2 cellular contexts compared by ENCODE assay signal in genomic region chr6:116370328-116370716, GRCh38.
TF ChIP-seq lines count a peak whose summit lies in the region.

No MANE protein-coding gene starts in this region.

TF ChIP-seq in GM12878, 131 proteins besides CTCF, POLR2A, EP300 and RAD21:
- TF ChIP-seq ZNF24 (IDR thresholded peaks at IDR 0.05) (no peak), TCF12 (IDR thresholded peaks at IDR 0.05; ENCODE audit: low read depth, low read length) (0 out of 2 replicates have a peak, but pooled peaks have one; percentile 28), EGR1 (IDR thresholded peaks at IDR 0.05; ENCODE audit: borderline replicate concordance in 1 of 2, low read depth in 2 of 2, low read length in 2 of 2) (no peak), JUNB (IDR thresholded peaks at IDR 0.05) (no peak), HCFC1 (IDR thresholded peaks at IDR 0.05; ENCODE audit: low read length) (no peak), NBN (IDR thresholded peaks at IDR 0.05) (no peak), STAT3 (IDR thresholded peaks at IDR 0.05; ENCODE audit: low read depth, low read length) (peak; percentile 10; the same call in 1 of the 2 replicates), NR2F1 (conservative IDR thresholded peaks at IDR 0.05) (no peak), RUNX3 (IDR thresholded peaks at IDR 0.05; ENCODE audit: low read length) (no peak), CREB1 (IDR thresholded peaks at IDR 0.05; ENCODE audit: low read depth) (no peak; the same call in 1 of the 2 replicates)
- TF ChIP-seq, protein P1, sequence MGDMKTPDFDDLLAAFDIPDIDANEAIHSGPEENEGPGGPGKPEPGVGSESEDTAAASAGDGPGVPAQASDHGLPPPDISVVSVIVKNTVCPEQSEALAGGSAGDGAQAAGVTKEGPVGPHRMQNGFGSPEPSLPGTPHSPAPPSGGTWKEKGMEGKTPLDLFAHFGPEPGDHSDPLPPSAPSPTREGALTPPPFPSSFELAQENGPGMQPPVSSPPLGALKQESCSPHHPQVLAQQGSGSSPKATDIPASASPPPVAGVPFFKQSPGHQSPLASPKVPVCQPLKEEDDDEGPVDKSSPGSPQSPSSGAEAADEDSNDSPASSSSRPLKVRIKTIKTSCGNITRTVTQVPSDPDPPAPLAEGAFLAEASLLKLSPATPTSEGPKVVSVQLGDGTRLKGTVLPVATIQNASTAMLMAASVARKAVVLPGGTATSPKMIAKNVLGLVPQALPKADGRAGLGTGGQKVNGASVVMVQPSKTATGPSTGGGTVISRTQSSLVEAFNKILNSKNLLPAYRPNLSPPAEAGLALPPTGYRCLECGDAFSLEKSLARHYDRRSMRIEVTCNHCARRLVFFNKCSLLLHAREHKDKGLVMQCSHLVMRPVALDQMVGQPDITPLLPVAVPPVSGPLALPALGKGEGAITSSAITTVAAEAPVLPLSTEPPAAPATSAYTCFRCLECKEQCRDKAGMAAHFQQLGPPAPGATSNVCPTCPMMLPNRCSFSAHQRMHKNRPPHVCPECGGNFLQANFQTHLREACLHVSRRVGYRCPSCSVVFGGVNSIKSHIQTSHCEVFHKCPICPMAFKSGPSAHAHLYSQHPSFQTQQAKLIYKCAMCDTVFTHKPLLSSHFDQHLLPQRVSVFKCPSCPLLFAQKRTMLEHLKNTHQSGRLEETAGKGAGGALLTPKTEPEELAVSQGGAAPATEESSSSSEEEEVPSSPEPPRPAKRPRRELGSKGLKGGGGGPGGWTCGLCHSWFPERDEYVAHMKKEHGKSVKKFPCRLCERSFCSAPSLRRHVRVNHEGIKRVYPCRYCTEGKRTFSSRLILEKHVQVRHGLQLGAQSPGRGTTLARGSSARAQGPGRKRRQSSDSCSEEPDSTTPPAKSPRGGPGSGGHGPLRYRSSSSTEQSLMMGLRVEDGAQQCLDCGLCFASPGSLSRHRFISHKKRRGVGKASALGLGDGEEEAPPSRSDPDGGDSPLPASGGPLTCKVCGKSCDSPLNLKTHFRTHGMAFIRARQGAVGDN (IDR thresholded peaks at IDR 0.05) = no peak
- TF ChIP-seq, protein P2, sequence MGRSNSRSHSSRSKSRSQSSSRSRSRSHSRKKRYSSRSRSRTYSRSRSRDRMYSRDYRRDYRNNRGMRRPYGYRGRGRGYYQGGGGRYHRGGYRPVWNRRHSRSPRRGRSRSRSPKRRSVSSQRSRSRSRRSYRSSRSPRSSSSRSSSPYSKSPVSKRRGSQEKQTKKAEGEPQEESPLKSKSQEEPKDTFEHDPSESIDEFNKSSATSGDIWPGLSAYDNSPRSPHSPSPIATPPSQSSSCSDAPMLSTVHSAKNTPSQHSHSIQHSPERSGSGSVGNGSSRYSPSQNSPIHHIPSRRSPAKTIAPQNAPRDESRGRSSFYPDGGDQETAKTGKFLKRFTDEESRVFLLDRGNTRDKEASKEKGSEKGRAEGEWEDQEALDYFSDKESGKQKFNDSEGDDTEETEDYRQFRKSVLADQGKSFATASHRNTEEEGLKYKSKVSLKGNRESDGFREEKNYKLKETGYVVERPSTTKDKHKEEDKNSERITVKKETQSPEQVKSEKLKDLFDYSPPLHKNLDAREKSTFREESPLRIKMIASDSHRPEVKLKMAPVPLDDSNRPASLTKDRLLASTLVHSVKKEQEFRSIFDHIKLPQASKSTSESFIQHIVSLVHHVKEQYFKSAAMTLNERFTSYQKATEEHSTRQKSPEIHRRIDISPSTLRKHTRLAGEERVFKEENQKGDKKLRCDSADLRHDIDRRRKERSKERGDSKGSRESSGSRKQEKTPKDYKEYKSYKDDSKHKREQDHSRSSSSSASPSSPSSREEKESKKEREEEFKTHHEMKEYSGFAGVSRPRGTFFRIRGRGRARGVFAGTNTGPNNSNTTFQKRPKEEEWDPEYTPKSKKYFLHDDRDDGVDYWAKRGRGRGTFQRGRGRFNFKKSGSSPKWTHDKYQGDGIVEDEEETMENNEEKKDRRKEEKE (IDR thresholded peaks at IDR 0.05) = no peak
- TF ChIP-seq, protein P3, sequence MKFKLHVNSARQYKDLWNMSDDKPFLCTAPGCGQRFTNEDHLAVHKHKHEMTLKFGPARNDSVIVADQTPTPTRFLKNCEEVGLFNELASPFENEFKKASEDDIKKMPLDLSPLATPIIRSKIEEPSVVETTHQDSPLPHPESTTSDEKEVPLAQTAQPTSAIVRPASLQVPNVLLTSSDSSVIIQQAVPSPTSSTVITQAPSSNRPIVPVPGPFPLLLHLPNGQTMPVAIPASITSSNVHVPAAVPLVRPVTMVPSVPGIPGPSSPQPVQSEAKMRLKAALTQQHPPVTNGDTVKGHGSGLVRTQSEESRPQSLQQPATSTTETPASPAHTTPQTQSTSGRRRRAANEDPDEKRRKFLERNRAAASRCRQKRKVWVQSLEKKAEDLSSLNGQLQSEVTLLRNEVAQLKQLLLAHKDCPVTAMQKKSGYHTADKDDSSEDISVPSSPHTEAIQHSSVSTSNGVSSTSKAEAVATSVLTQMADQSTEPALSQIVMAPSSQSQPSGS (IDR thresholded peaks at IDR 0.05; ENCODE audit: low read length) = no peak

TF ChIP-seq in HepG2, 621 proteins besides CTCF, POLR2A, EP300 and RAD21:
- TF ChIP-seq SSRP1 (CRISPR knock-in tag; IDR thresholded peaks at IDR 0.05) (no peak), ZNF235 (CRISPR knock-in tag; IDR thresholded peaks at IDR 0.05; ENCODE audit: borderline replicate concordance) (no peak), HDAC6 (IDR thresholded peaks at IDR 0.05; ENCODE audit: low read depth, low read length) (no peak), DNMT1 (CRISPR knock-in tag; IDR thresholded peaks at IDR 0.05) (no peak), ZKSCAN1 (IDR thresholded peaks at IDR 0.05; ENCODE audit: low read length) (no peak), ZFP36L1 (CRISPR knock-in tag; IDR thresholded peaks at IDR 0.05) (no peak), FOSL1 (CRISPR knock-in tag; IDR thresholded peaks at IDR 0.05; ENCODE audit: borderline replicate concordance) (no peak), ZFAT (CRISPR knock-in tag; conservative IDR thresholded peaks at IDR 0.05) (no peak), ZBTB44 (CRISPR knock-in tag; IDR thresholded peaks at IDR 0.05) (no peak), ZNF652 (CRISPR knock-in tag; IDR thresholded peaks at IDR 0.05; ENCODE audit: borderline replicate concordance, low read depth) (no peak), ELF1 (CRISPR knock-in tag; IDR thresholded peaks at IDR 0.05) (no peak), ZNF674 (CRISPR knock-in tag; IDR thresholded peaks at IDR 0.05; ENCODE audit: low read depth) (no peak), CENPT (CRISPR knock-in tag; IDR thresholded peaks at IDR 0.05; ENCODE audit: low read depth) (no peak), ZNF720 (CRISPR knock-in tag; IDR thresholded peaks at IDR 0.05) (no peak)
- TF ChIP-seq, protein P4, sequence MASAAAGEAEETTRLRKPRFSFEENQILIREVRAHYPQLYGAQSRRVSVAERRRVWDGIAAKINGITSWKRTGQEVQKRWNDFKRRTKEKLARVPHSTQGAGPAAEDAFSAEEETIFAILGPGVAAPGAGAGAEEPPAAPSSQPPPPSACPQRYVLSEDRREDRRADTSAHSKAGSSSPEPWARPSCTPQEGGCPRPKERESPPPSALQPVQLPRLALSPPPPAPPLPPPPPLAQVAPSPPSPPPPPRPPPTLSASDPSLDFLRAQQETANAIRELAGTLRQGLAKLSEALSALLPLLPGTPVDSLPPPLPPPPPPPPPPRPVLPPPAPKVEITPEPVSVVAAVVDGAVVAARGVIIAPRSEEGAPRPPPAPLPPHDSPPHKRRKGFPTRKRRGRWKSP (CRISPR knock-in tag; IDR thresholded peaks at IDR 0.05) = no peak
